9 cellular contexts compared by ENCODE assay signal in genomic region chr9:120924698-120925534, GRCh38. TPM values are rescaled to one million over a fixed set of nuclear protein-coding genes. Genes with fewer than 3 reads are reported as not detected.
DNase-seq lines count a peak whose midpoint lies in the region; ATAC-seq, FAIRE-seq and TF ChIP-seq lines count a peak whose summit lies in the region.
"Had no signal": no experiment of that assay in that cellular context is flagged by ENCODE, and none has a peak within 500 bp of the region (broad histone marks: within the 10 kb centered on the region; RNA-seq: fewer than 3 reads in every experiment).

No MANE protein-coding gene starts in this region.

- H3K79me2 ChIP-seq in neural progenitor cell (ENCODE audit: low read depth): no peaks in the 10 kb centered on the region

- H3K9me3 Mint-ChIP-seq in activated B cell treated with CpG ODN at 0.5 μM for 24 hours (no peaks in the 10 kb centered on the region), neural progenitor cell (no peaks in the 10 kb centered on the region)

- H3K9me3 ChIP-seq in esophagus squamous epithelium (no peaks in the 10 kb centered on the region), thymus (ENCODE audit: control insufficient read depth) (no peaks in the 10 kb centered on the region), neural progenitor cell (ENCODE audit: low read depth) (no peaks in the 10 kb centered on the region), heart right ventricle (no peaks in the 10 kb centered on the region)

- H3F3A ChIP-seq in neural progenitor cell (ENCODE audit: low read depth): peaks cover 13% of the 10 kb centered on the region

- no peak for ATAC-seq in activated B cell treated with CpG ODN at 0.5 μM for 24 hours (ENCODE audit: low read depth)
- no peak for ATAC-seq in heart right ventricle

- H3K27me3 ChIP-seq in esophagus squamous epithelium (no peaks in the 10 kb centered on the region), thymus (ENCODE audit: control insufficient read depth, insufficient read depth) (no peaks in the 10 kb centered on the region), neural progenitor cell (peaks cover 14% of the 10 kb centered on the region), heart right ventricle (no peaks in the 10 kb centered on the region)

- H3K27me3 Mint-ChIP-seq in activated B cell treated with CpG ODN at 0.5 μM for 24 hours (no peaks in the 10 kb centered on the region), neural progenitor cell (ENCODE audit: insufficient read depth, low read depth) (no peaks in the 10 kb centered on the region)

- H3K36me3 ChIP-seq in esophagus squamous epithelium: no peaks in the 10 kb centered on the region
- no peaks in the 10 kb centered on the region for H3K36me3 ChIP-seq in thymus (ENCODE audit: control insufficient read depth, insufficient read depth)
- H3K36me3 ChIP-seq in neural progenitor cell: no peaks in the 10 kb centered on the region
- peaks cover 0 to 11% (median 0%) of the 10 kb centered on the region in 9 donors for H3K36me3 ChIP-seq in heart right ventricle

- H3K4me1 ChIP-seq in esophagus squamous epithelium: peaks cover 7 to 63% (median 33%) of the 10 kb centered on the region in 3 donors
- peaks cover 36% of the 10 kb centered on the region for H3K4me1 ChIP-seq in thymus (ENCODE audit: control insufficient read depth, insufficient read depth, low read length)
- H3K4me1 ChIP-seq in neural progenitor cell: peaks cover 4% of the 10 kb centered on the region
- H3K4me1 ChIP-seq in heart right ventricle: peaks cover 3 to 72% (median 26%) of the 10 kb centered on the region in 9 donors

- H3K4me1 Mint-ChIP-seq in activated B cell treated with CpG ODN at 0.5 μM for 24 hours (peaks cover 91% of the 10 kb centered on the region), neural progenitor cell (peaks cover 31% of the 10 kb centered on the region)

- FAIRE-seq in D721Med (lab: Jason Lieb, UNC): no peak

- peak overlapping the region; percentile 99 for H3K27ac Mint-ChIP-seq in activated B cell treated with CpG ODN at 0.5 μM for 24 hours
- H3K27ac Mint-ChIP-seq in neural progenitor cell: no peak overlapping the region

- DNase-seq in activated CD8-positive, alpha-beta memory T cell treated with anti-CD3 and anti-CD28 coated beads for 24 hours: peak; percentile 81
- no peak for DNase-seq in activated CD8-positive, alpha-beta memory T cell treated with anti-CD3 and anti-CD28 coated beads, Interleukin-2, amount 50 U/mL, for 4 hours
- DNase-seq in activated B cell treated with CpG ODN at 0.5 μM for 24 hours (no peak), esophagus squamous epithelium (lab: John Stamatoyannopoulos, UW) (no peak), neural progenitor cell (ENCODE audit: low spot score) (no peak), D721Med (ENCODE audit: insufficient read length, low spot score) (no peak), heart right ventricle (no peak)
- DNase-seq: caudate nucleus had no signal

- peak overlapping the region; percentile 65 to 97 (median 89) for H3K27ac ChIP-seq in esophagus squamous epithelium
- H3K27ac ChIP-seq in thymus (ENCODE audit: low read depth): peak overlapping the region; percentile 33
- no peak overlapping the region for H3K27ac ChIP-seq in neural progenitor cell
- H3K27ac ChIP-seq in heart right ventricle: peak overlapping the region in 2 of 10 donors; percentile 13 to 95

- TF ChIP-seq POLR2A in esophagus squamous epithelium (IDR thresholded peaks at IDR 0.05): no peak

- TF ChIP-seq CTCF in activated B cell treated with CpG ODN at 0.5 μM for 24 hours (IDR thresholded peaks at IDR 0.05) (no peak), esophagus squamous epithelium (IDR thresholded peaks at IDR 0.05) (no peak), neural progenitor cell (IDR thresholded peaks at IDR 0.05) (no peak), D721Med (IDR thresholded peaks at IDR 0.05; ENCODE audit: insufficient read depth, missing control alignments) (no peak), heart right ventricle (IDR thresholded peaks at IDR 0.05) (no peak)

- no peak overlapping the region for H3K9ac ChIP-seq in neural progenitor cell

- peak overlapping the region in 2 of 4 donors; percentile 29 to 46 for H3K4me3 ChIP-seq in esophagus squamous epithelium
- H3K4me3 ChIP-seq in thymus (ENCODE audit: low read length): no peak overlapping the region
- H3K4me3 ChIP-seq in neural progenitor cell: no peak overlapping the region
- peak overlapping the region in 1 of 10 donors; percentile 51 for H3K4me3 ChIP-seq in heart right ventricle

- POLR2A ChIA-PET in activated B cell treated with CpG ODN at 0.5 μM for 24 hours (lab: Charles Lee): interaction anchor here (1.0 to 9.1 kb wide), 11 partner anchors 9 to 146 kb away, joined by 3 to 179 read pairs (median 11); partner anchors contain the start of genes FBXW2 and PHF19

- no peak overlapping the region for H2AFZ ChIP-seq in neural progenitor cell (replicated peaks)

- intact Hi-C loops in activated B cell treated with CpG ODN at 0.5 μM for 24 hours (cut with micrococcal nuclease) (loop anchor here (5.0 kb wide), 1 partner anchor 343 kb away; the partner anchor contains the start of gene CDK5RAP2), esophagus squamous epithelium (cut with DNase I) (no loop called here), heart right ventricle (cut with DNase I) (loop anchor here in 1 of 10 donors (5.0 kb wide), 1 partner anchor 48 kb away; the partner anchor contains the start of gene PHF19)

- CTCF ChIA-PET in activated B cell treated with CpG ODN at 0.5 μM for 24 hours (lab: Charles Lee): interaction anchor here (0.7 to 1.3 kb wide), 6 partner anchors 9 to 57 kb away, joined by 3 to 5 read pairs (median 4); no protein-coding TSS in a partner anchor

- H3K4me2 ChIP-seq in neural progenitor cell: no peak overlapping the region

- no peaks in the 10 kb centered on the region for H4K20me1 ChIP-seq in neural progenitor cell (ENCODE audit: low read depth)

- H3K4me3 Mint-ChIP-seq in activated B cell treated with CpG ODN at 0.5 μM for 24 hours: peak overlapping the region; percentile 87
- no peak overlapping the region for H3K4me3 Mint-ChIP-seq in neural progenitor cell

- 66 to 67% methylated on average over 8 to 10 of the region's 11 CpGs for WGBS in esophagus squamous epithelium, 2 donors
- 91% methylated on average over 11 of the region's 11 CpGs for WGBS in thymus
- WGBS in heart right ventricle, 2 donors: 91 to 92% methylated on average over 11 of the region's 11 CpGs

- H3K36me3 Mint-ChIP-seq in activated B cell treated with CpG ODN at 0.5 μM for 24 hours (ENCODE audit: low read depth) (peaks cover 56% of the 10 kb centered on the region), neural progenitor cell (no peaks in the 10 kb centered on the region)

RNA-seq across cellular contexts. Expression of gene TRAF1, which starts 1.7 kb away (rescaled TPM):
- total RNA-seq in activated B cell treated with CpG ODN at 0.5 μM for 24 hours (115 and 130 TPM in 2 replicates), esophagus squamous epithelium (1 to 10 TPM; 2.5 to 5.7 (median 2.8) TPM), neural progenitor cell (ENCODE audit: low replicate concordance) (3.2 and 4.5 TPM in 2 replicates), heart right ventricle (1 to 10 TPM; 1.1 to 6.7 (median 1.9) TPM)
- polyA plus RNA-seq in thymus (21.7 TPM), heart right ventricle (1 to 10 TPM; 2.2 to 5.7 TPM)

RNA-seq across cellular contexts. Expression of gene PHF19, which starts 47.9 kb away (rescaled TPM):
- 50.2 and 55.3 TPM in 2 replicates for total RNA-seq in activated B cell treated with CpG ODN at 0.5 μM for 24 hours
- 10 to 100 TPM; 12.8 to 40.0 (median 30.9) TPM for total RNA-seq in esophagus squamous epithelium
- polyA plus RNA-seq in thymus: 32.6 TPM
- total RNA-seq in neural progenitor cell (ENCODE audit: low replicate concordance): 27.4 and 45.1 TPM in 2 replicates
- 10 to 100 TPM in 8 of 10 donors, 1 to 10 TPM in 2; 9.2 to 24.0 (median 13.4) TPM for total RNA-seq in heart right ventricle
- polyA plus RNA-seq in heart right ventricle: 10 to 100 TPM; 10.2 to 12.5 TPM

Comparison
In these comparisons a context has a peak if more than half of its experiments do, and no peak if none do; other contexts are left out.
1. RNA of gene TRAF1, which starts 1.7 kb away (total RNA-seq): 115 to 130 TPM in activated B cell treated with CpG ODN at 0.5 μM for 24 hours; 3.2 to 4.5 TPM in neural progenitor cell, 2.5 to 5.7 TPM in esophagus squamous epithelium and 1.1 to 6.7 TPM in heart right ventricle; every median in the first group is over 10 times any median in the second.